18 cellular contexts compared by ENCODE assay signal in the genomic region with DNA sequence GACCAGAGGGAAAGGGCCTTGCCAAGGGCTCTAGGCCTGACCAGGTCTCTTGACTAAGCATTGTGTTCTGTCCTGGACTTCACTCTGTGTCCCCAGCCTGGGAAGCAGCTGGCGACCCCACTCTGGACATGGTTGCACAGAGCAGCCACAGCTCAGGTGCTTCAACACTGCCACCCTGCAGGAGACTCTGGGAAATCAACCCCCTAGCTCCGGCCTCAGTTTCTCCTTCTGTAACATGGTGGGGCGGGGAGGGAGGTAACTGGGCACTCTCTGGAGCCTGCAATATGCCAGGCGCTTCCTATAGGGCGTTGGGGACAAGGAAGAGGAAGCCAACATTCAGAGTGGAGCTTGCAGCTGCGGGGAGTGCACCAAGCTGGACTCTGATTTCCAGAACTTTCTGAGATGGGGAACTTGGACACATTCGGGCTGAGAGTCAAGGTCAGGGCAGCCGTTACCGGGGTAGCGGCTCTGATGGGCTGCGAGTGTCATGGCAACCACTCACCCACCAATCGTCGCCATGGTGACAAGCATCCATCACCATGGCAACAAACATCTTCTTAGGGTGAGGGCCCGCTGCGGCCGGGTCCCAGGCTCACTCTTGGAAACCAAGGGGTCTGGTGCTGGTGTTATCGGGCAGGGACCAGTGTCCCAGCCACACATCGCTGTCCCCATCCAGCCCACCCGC. TPM values are rescaled to one million over a fixed set of nuclear protein-coding genes. Genes with fewer than 3 reads are reported as not detected.
A peak's percentile ranks its signal among the peaks of the same experiment; 100 is the strongest.
DNase-seq lines count a peak whose midpoint lies in the region; ATAC-seq, FAIRE-seq and TF ChIP-seq lines count a peak whose summit lies in the region.
"Had no signal": no experiment of that assay in that cellular context is flagged by ENCODE, and none has a peak within 500 bp of the region (broad histone marks: within the 10 kb centered on the region; RNA-seq: fewer than 3 reads in every experiment).

No MANE protein-coding gene starts in this region.

- TF ChIP-seq RAD21 in GM12878 (IDR thresholded peaks at IDR 0.05; ENCODE audit: insufficient read depth, low read depth, low read length) = no peak

- no peak overlapping the region for H2BK5ac ChIP-seq in neuronal stem cell (ENCODE audit: low read length)

- H2BK12ac ChIP-seq in neuronal stem cell (ENCODE audit: low read length) = no peak overlapping the region

- in situ Hi-C loops in GM12878 (cut with MboI) = loop anchor here (5.0 kb wide), 1 partner anchor 129 kb away; no protein-coding TSS in a partner anchor

- peak overlapping the region; percentile 13 for H2AK5ac ChIP-seq in neuronal stem cell (ENCODE audit: low read depth, low read length)

- H2AFZ ChIP-seq in GM12878 (ENCODE audit: control insufficient read depth, low read depth, low read length) = no peak overlapping the region
- H2AFZ ChIP-seq in neuronal stem cell (ENCODE audit: low read length) = no peak overlapping the region

- H3K36me3 Mint-ChIP-seq in activated naive CD8-positive, alpha-beta T cell treated with anti-CD3 and anti-CD28 coated beads, Interleukin-2, amount 50 U/mL, for 24 hours (ENCODE audit: low read depth) = no peaks in the 10 kb centered on the region
- no peaks in the 10 kb centered on the region for H3K36me3 Mint-ChIP-seq in activated CD4-positive, alpha-beta T cell treated with anti-CD3 and anti-CD28 coated beads for 36 hours (ENCODE audit: low read depth)
- H3K36me3 Mint-ChIP-seq: T-cell had no signal

- H3K27me3 ChIP-seq in GM12878 (replicated peaks in 1 of 2; ENCODE audit: control insufficient read depth in 2 of 2, insufficient read depth in 2 of 2, low read length in 1 of 2) = no peaks in the 10 kb centered on the region
- H3K27me3 ChIP-seq in neuronal stem cell (ENCODE audit: control insufficient read depth in 3 of 3, insufficient read depth in 3 of 3, low read depth in 1 of 3, low read length in 3 of 3) = peaks cover 0 to 4% (median under 1%) of the 10 kb centered on the region in 3 experiments
- H3K27me3 ChIP-seq: SJCRH30 had no signal

- RAD21 ChIA-PET in GM12878 (lab: Charles Lee; ENCODE audit: unreplicated experiment) = interaction anchor here (1.1 kb wide), 1 partner anchor 187 kb away, joined by 3 read pairs; no protein-coding TSS in a partner anchor

- H3K4me3 Mint-ChIP-seq in activated naive CD8-positive, alpha-beta T cell treated with anti-CD3 and anti-CD28 coated beads, Interleukin-2, amount 50 U/mL, for 24 hours = no peak overlapping the region
- no peak overlapping the region for H3K4me3 Mint-ChIP-seq in activated CD4-positive, alpha-beta T cell treated with anti-CD3 and anti-CD28 coated beads for 36 hours
- H3K4me3 Mint-ChIP-seq: CD4-positive, alpha-beta T cell; HFFc6; T-cell had no signal

- no peak overlapping the region for H2BK120ac ChIP-seq in neuronal stem cell (ENCODE audit: low read depth, low read length)

- no peaks in the 10 kb centered on the region for H4K20me1 ChIP-seq in GM12878 (ENCODE audit: control insufficient read depth, insufficient read depth)

- H3K79me2 ChIP-seq in GM12878 (ENCODE audit: control insufficient read depth, insufficient read depth, low read length) = no peaks in the 10 kb centered on the region

- POLR2A ChIA-PET in GM12878 (lab: Charles Lee) = no interaction called here
- POLR2A ChIA-PET in activated CD4-positive, alpha-beta T cell treated with anti-CD3 and anti-CD28 coated beads for 36 hours (lab: Charles Lee) = no interaction called here

- H2BK15ac ChIP-seq in neuronal stem cell (ENCODE audit: low read length) = no peak overlapping the region

- H4K8ac ChIP-seq in neuronal stem cell (ENCODE audit: low read depth, low read length) = no peak overlapping the region

- no TSS peak for BruUV-seq in GM12878 (replicated peaks; lab: Mats Ljungman, UMichigan)

- no peak overlapping the region for H3K18ac ChIP-seq in neuronal stem cell (ENCODE audit: low read length)

- no peak overlapping the region for H3K14ac ChIP-seq in neuronal stem cell (ENCODE audit: low read length)

- ATAC-seq in GM12878 = no peak
- ATAC-seq in activated naive CD8-positive, alpha-beta T cell treated with anti-CD3 and anti-CD28 coated beads, Interleukin-2, amount 50 U/mL, for 24 hours = no peak
- no peak for ATAC-seq in activated CD4-positive, alpha-beta T cell treated with anti-CD3 and anti-CD28 coated beads for 36 hours
- ATAC-seq: T-cell had no signal

- H4K91ac ChIP-seq in neuronal stem cell (ENCODE audit: low read depth, low read length, poor library complexity) = no peak overlapping the region

- peaks cover 9% of the 10 kb centered on the region for H3K27me3 Mint-ChIP-seq in activated naive CD8-positive, alpha-beta T cell treated with anti-CD3 and anti-CD28 coated beads, Interleukin-2, amount 50 U/mL, for 24 hours
- H3K27me3 Mint-ChIP-seq in activated CD4-positive, alpha-beta T cell treated with anti-CD3 and anti-CD28 coated beads for 36 hours = peaks cover 11% of the 10 kb centered on the region

- H3K27ac ChIP-seq in GM12878 (ENCODE audit: control insufficient read depth, insufficient read depth) = no peak overlapping the region
- H3K27ac ChIP-seq in neuronal stem cell (replicated peaks; ENCODE audit: low read length) = no peak overlapping the region
- H3K27ac ChIP-seq: HL-60, RWPE1, SJCRH30 had no signal

- no peak for TF ChIP-seq POLR2A in GM12878 (IDR thresholded peaks at IDR 0.05; ENCODE audit: low read depth, low read length)

- SMC1A ChIA-PET in GM12878 (lab: Charles Lee; ENCODE audit: uncharacterized antibody, unreplicated experiment) = no interaction called here

- H3K23ac ChIP-seq in neuronal stem cell (ENCODE audit: low read depth, low read length, poor library complexity) = no peak overlapping the region

- WGBS in GM12878 (ENCODE audit: insufficient coverage, insufficient replicate concordance, low lambda C conversion rate, missing lambda C conversion rate) = 53% methylated on average over 19 of the region's 19 CpGs
- no CpG with 5 or more reads among the region's 19 CpGs for WGBS in neuronal stem cell (ENCODE audit: extremely low coverage in 2 of 2, insufficient read length in 2 of 2, insufficient replicate concordance in 1 of 2), 2 donors

- no peaks in the 10 kb centered on the region for H3K9me3 ChIP-seq in GM12878 (replicated peaks; ENCODE audit: control insufficient read depth, insufficient read depth, low read length)
- no peaks in the 10 kb centered on the region for H3K9me3 ChIP-seq in neuronal stem cell (replicated peaks in 1 of 2; ENCODE audit: control insufficient read depth in 2 of 2, insufficient read depth in 1 of 2, low read depth in 1 of 2, low read length in 2 of 2)
- H3K9me3 ChIP-seq: SJCRH30 had no signal

- intact Hi-C loops in GM12878 (cut with micrococcal nuclease; ENCODE audit: unreplicated experiment) = no loop called here
- intact Hi-C loops in activated CD4-positive, alpha-beta T cell treated with anti-CD3 and anti-CD28 coated beads for 36 hours (cut with DNase I, micrococcal nuclease) = loop anchor here in 1 of 2 experiments (10.0 kb wide), 1 partner anchor 127 kb away; no protein-coding TSS in a partner anchor

- no peak for FAIRE-seq in GM12878 (lab: Jason Lieb, UNC)
- FAIRE-seq: H1 had no signal

- DNase-seq in NCI-H2227 (lab: John Stamatoyannopoulos, UW; ENCODE audit: unreplicated experiment) (peak; percentile 51), NCI-H2227 treated with DMSO at 0.1 percent for 48 hours (lab: John Stamatoyannopoulos, UW) (no peak), NAMALWA (ENCODE audit: low spot score) (peak; percentile 35), GM12878 (ENCODE audit: low read depth, low spot score) (no peak), neuronal stem cell (ENCODE audit: low spot score) (no peak)
- no peak for DNase-seq in activated naive CD8-positive, alpha-beta T cell treated with anti-CD3 and anti-CD28 coated beads, Interleukin-2, amount 50 U/mL, for 24 hours
- no peak for DNase-seq in activated CD4-positive, alpha-beta T cell treated with anti-CD3 and anti-CD28 coated beads for 36 hours
- DNase-seq: AML-193; CD4-positive, alpha-beta T cell; HFFc6; KBM-7; NCI-H1048; NCI-H187 treated with DMSO at 0.1 percent for 48 hours; SJCRH30; T-cell had no signal

- no peaks in the 10 kb centered on the region for H3K9me3 Mint-ChIP-seq in activated naive CD8-positive, alpha-beta T cell treated with anti-CD3 and anti-CD28 coated beads, Interleukin-2, amount 50 U/mL, for 24 hours
- no peaks in the 10 kb centered on the region for H3K9me3 Mint-ChIP-seq in activated CD4-positive, alpha-beta T cell treated with anti-CD3 and anti-CD28 coated beads for 36 hours (ENCODE audit: low read depth)
- H3K9me3 Mint-ChIP-seq: CD4-positive, alpha-beta T cell; HFFc6; T-cell had no signal

- peaks cover 26% of the 10 kb centered on the region for H3K4me1 ChIP-seq in GM12878 (ENCODE audit: control insufficient read depth, insufficient read depth, low read length)
- H3K4me1 ChIP-seq in neuronal stem cell (ENCODE audit: control insufficient read depth in 2 of 2, insufficient read depth in 1 of 2, low read depth in 1 of 2, low read length in 2 of 2) = peaks cover 4 to 6% of the 10 kb centered on the region in 2 donors
- H3K4me1 ChIP-seq: SJCRH30 had no signal

- H3K4me2 ChIP-seq in GM12878 (ENCODE audit: control insufficient read depth, insufficient read depth) (no peak overlapping the region), neuronal stem cell (ENCODE audit: insufficient read depth, low read length, poor library complexity, severe bottlenecking) (no peak overlapping the region)

- H3K27ac Mint-ChIP-seq in activated naive CD8-positive, alpha-beta T cell treated with anti-CD3 and anti-CD28 coated beads, Interleukin-2, amount 50 U/mL, for 24 hours = no peak overlapping the region
- no peak overlapping the region for H3K27ac Mint-ChIP-seq in activated CD4-positive, alpha-beta T cell treated with anti-CD3 and anti-CD28 coated beads for 36 hours
- H3K27ac Mint-ChIP-seq: CD4-positive, alpha-beta T cell; HFFc6; T-cell had no signal

- TF ChIP-seq CTCF in GM12878 (IDR thresholded peaks at IDR 0.05 in 2 of 3, conservative IDR thresholded peaks at IDR 0.05 in 1 of 3; ENCODE audit: control insufficient read depth in 2 of 3, extremely low read depth in 1 of 3, insufficient read depth in 1 of 3, low read depth in 3 of 3, low read length in 3 of 3) = no peak

- H3K9ac ChIP-seq in GM12878 (ENCODE audit: control insufficient read depth, insufficient read depth, low read length) (no peak overlapping the region), neuronal stem cell (ENCODE audit: low read depth, low read length, poor library complexity) (no peak overlapping the region)

- peaks cover 10% of the 10 kb centered on the region for H3K4me1 Mint-ChIP-seq in activated naive CD8-positive, alpha-beta T cell treated with anti-CD3 and anti-CD28 coated beads, Interleukin-2, amount 50 U/mL, for 24 hours
- peaks cover 9% of the 10 kb centered on the region for H3K4me1 Mint-ChIP-seq in activated CD4-positive, alpha-beta T cell treated with anti-CD3 and anti-CD28 coated beads for 36 hours

- H3K36me3 ChIP-seq in GM12878 (ENCODE audit: control insufficient read depth in 2 of 2, insufficient read depth in 2 of 2, low read length in 1 of 2) = no peaks in the 10 kb centered on the region
- H3K36me3 ChIP-seq in neuronal stem cell (replicated peaks in 1 of 2; ENCODE audit: control insufficient read depth in 2 of 2, insufficient read depth in 2 of 2, low read length in 2 of 2) = peaks cover 0 to 4% of the 10 kb centered on the region in 2 donors
- H3K36me3 ChIP-seq: SJCRH30 had no signal

- no peak for TF ChIP-seq EP300 in GM12878 (IDR thresholded peaks at IDR 0.05; ENCODE audit: borderline replicate concordance in 1 of 2, control insufficient read depth in 1 of 2, low read depth in 2 of 2, low read length in 2 of 2)

- H3K79me1 ChIP-seq in neuronal stem cell (ENCODE audit: low read depth, low read length) = peaks cover 2% of the 10 kb centered on the region

- H3K4me3 ChIP-seq in GM12878 (no peak overlapping the region), neuronal stem cell (ENCODE audit: low read length in 2 of 2) (no peak overlapping the region)
- H3K4me3 ChIP-seq: SJCRH30 had no signal

- no peak overlapping the region for H3K4ac ChIP-seq in neuronal stem cell (ENCODE audit: low read length)

- CTCF ChIA-PET in GM12878 (lab: Yijun Ruan, JAX) = interaction anchor here (1.2 to 2.5 kb wide), 2 partner anchors 125 to 129 kb away, joined by 3 to 9 read pairs; no protein-coding TSS in a partner anchor
- CTCF ChIA-PET in activated CD4-positive, alpha-beta T cell treated with anti-CD3 and anti-CD28 coated beads for 36 hours (lab: Charles Lee) = interaction anchor here (0.6 kb wide), 1 partner anchor 224 kb away, joined by 3 read pairs; no protein-coding TSS in a partner anchor

RNA-seq across cellular contexts. Expression of a gene that starts 12.8 kb away (rescaled TPM):
- 0.13 and 0.17 TPM in 2 replicates for total RNA-seq in GM12878 (2013; cell fraction: nucleolus; rRNA removed)
- 0.38 and 0.51 TPM in 2 replicates for total RNA-seq in GM12878 (2014; rRNA removed)
- total RNA-seq in GM12878 (2014; rRNA removed; fragmentation: Illumina TruSeq; extraction: Trizol) = 0.13 and 0.23 TPM in 2 replicates
- 0.74 and 0.85 TPM in 2 replicates for total RNA-seq in GM12878 (2021)
- polyA plus RNA-seq in GM12878 (2011; ENCODE audit: low read depth) = 0.08 TPM
- 0.01 and 0.03 TPM in 2 replicates for polyA plus RNA-seq in GM12878 (2011; rRNA removed)
- polyA plus RNA-seq in GM12878 (2011; cell fraction: cytosol; rRNA removed) = 0.07 and 0.12 TPM in 2 replicates
- polyA plus RNA-seq in GM12878 (2011; cell fraction: nucleus; rRNA removed) = 0.09 and 0.16 TPM in 2 replicates
- polyA plus RNA-seq in GM12878 (2012) = 0.21 and 0.30 TPM in 2 replicates
- 0.14 and 0.24 TPM in 2 replicates for polyA plus RNA-seq in GM12878 (2014; fragmentation: Illumina TruSeq; extraction: Trizol)
- polyA plus RNA-seq in GM12878 (2014; fragmentation: Nextera tagmentation; extraction: Ambion mirVana) = under 1 TPM; 0.05 to 0.13 TPM
- 0.35 and 0.48 TPM in 2 replicates for polyA plus RNA-seq in GM12878 (2014; rRNA removed)
- 1 to 10 TPM in 1 of 2 experiments, under 1 TPM in 1; 0.88 to 1.2 TPM for polyA plus RNA-seq in GM12878 (2016; fragmentation: Nextera tagmentation; extraction: Ambion mirVana)
- polyA minus RNA-seq in GM12878 (2011; rRNA and poly(A)+ RNA removed) = 0.15 TPM in 1 of 2 replicates, not detected in the other
- polyA minus RNA-seq in GM12878 (2011; cell fraction: cytosol; rRNA and poly(A)+ RNA removed) = not detected in 2 replicates
- 0.24 and 0.77 TPM in 2 replicates for polyA minus RNA-seq in GM12878 (2011; cell fraction: nucleus; rRNA and poly(A)+ RNA removed)
- polyA plus RNA-seq in neuronal stem cell (2013, experiment 1 of 2) = not detected
- polyA plus RNA-seq in neuronal stem cell (2013, experiment 2 of 2) = not detected
- total RNA-seq in activated CD4-positive, alpha-beta T cell treated with anti-CD3 and anti-CD28 coated beads for 36 hours = not detected
- total RNA-seq: CD4-positive, alpha-beta T cell; H1; HFFc6 had no signal
- polyA plus RNA-seq: H1 had no signal

Comparison
In these comparisons a context has a peak if more than half of its experiments do, and no peak if none do; other contexts are left out.
1. DNase-seq: peak in NCI-H2227 (single experiment) and NAMALWA (single experiment); none in NCI-H2227 treated with DMSO at 0.1 percent for 48 hours (single experiment), GM12878 (single experiment), neuronal stem cell (single experiment), activated naive CD8-positive, alpha-beta T cell treated with anti-CD3 and anti-CD28 coated beads, Interleukin-2, amount 50 U/mL, for 24 hours (single experiment) and activated CD4-positive, alpha-beta T cell treated with anti-CD3 and anti-CD28 coated beads for 36 hours (single experiment).